Comparison of ENCODE assay signal across 25 cellular contexts in the genomic region with DNA sequence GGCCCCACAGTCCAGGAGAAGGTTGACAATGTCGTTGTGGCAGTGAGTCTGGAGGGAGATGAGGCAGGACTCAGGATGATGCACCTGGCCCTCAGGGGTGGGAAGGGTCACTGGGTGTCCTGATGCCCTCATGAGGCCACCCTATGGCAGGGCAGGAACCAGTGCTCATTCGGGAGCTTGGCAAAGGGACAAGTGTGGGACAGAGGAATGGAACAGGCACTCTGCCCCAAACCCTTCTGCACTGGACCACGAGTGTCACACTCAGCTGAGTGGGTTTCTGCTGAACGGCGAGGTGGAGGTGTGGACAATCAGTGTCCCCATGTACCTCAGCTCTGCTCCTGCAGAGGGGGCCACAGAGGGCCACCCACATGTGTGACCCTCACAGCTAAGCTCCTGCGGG.
"Had no signal": no experiment of that assay in that cellular context is flagged by ENCODE, and none has a peak within 500 bp of the region (broad histone marks: within the 10 kb centered on the region; RNA-seq: fewer than 3 reads in every experiment).

No MANE protein-coding gene starts in this region.

- FAIRE-seq: astrocyte, kidney had no signal

- H3K36me3 ChIP-seq: brain microvascular endothelial cell, right lobe of liver, uterus had no signal

- DNase-seq: activated CD4-positive, alpha-beta T cell treated with anti-CD3 and anti-CD28 coated beads for 4 hours; activated CD4-positive, alpha-beta T cell treated with anti-CD3 and anti-CD28 coated beads, Interleukin-2, amount 50 U/mL, for 4 hours; activated effector memory CD4-positive, alpha-beta T cell treated with anti-CD3 and anti-CD28 coated beads, Interleukin-2, amount 50 U/mL, for 16 hours; activated naive CD4-positive, alpha-beta T cell treated with anti-CD3 and anti-CD28 coated beads for 36 hours; activated T-cell treated with anti-CD3 and anti-CD28 coated beads, Interleukin-2, amount 50 U/mL, for 1 hour; amniotic stem cell; brain microvascular endothelial cell; foreskin fibroblast; hypothalamus; immature natural killer cell; kidney; lower lobe of right lung; mesenchymal stem cell; natural killer cell; stimulated activated CD4-positive, alpha-beta T cell treated with anti-CD3 and anti-CD28 coated beads, Interleukin-4, amount 100 ng/mL, for 24 hours; stimulated activated naive B cell treated with anti-CD40 and anti-IgM and Interleukin-4, amounts not matched to agents 10 μg/mL and 1 μg/mL and 100 μg/mL, for 72 hours; stomach; T-helper 1 cell; tibial artery; uterus had no signal

- H3K4me1 ChIP-seq: lower lobe of right lung, right lobe of liver, stomach, tibial artery, uterus had no signal

- H3K4me3 ChIP-seq: lower lobe of right lung, right lobe of liver, skin epidermis, stomach, tibial artery, uterus had no signal

- ATAC-seq: esophagus mucosa; lower lobe of right lung; natural killer cell; right lobe of liver; stimulated activated naive B cell treated with anti-CD40 and anti-IgM and Interleukin-4, amounts not matched to agents 10 μg/mL and 1 μg/mL and 100 μg/mL, for 72 hours had no signal

- H3K9me3 ChIP-seq: lower lobe of right lung, right lobe of liver, uterus had no signal

- H3K27me3 ChIP-seq: brain microvascular endothelial cell, right lobe of liver, uterus had no signal

- H3K27ac ChIP-seq: brain microvascular endothelial cell, lower lobe of right lung, right lobe of liver, skin epidermis, stomach, tibial artery, uterus, VCaP had no signal
